ENCODE assay signal across 7 cellular contexts in the genomic region with DNA sequence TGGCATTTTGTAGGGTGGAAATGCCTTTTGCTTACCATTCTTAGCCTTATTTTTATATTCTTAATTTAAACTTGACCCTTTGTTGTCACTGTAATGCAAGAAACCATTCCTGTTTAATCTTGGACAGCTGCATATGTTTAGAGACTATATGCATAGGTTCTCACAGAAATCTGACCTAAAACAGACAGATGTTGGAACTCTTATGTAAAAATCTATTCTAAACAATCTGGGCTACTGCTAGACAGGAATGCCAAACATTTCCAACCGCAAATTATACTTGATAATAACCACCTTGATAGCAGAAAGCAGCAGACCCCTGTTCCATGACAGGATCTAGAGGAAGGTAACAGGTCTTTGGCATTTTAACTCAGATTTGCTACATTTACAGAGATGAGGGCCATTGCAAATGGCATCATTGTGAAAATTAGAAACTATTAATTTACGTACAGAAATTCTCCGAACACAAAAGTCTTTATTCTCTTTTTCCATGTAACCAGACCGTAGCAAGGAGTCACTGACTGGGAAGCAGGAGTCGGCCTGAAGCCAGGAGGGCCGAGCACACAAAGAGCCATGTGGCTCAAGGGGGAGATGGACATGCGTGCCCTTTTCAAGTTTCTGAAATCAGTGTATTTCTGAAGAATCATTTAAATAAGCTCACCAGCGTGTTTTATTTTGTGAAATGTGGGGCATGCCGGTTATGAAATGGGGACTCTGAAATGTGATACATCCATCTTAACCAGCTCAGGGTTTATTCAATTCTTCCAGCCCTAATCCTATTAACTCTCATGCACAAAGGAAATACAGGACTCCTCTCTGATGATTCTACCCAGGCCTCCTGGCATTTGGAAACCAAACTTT.
DNase-seq lines count a peak whose midpoint lies in the region; ATAC-seq and TF ChIP-seq lines count a peak whose summit lies in the region.

No MANE protein-coding gene starts in this region.

- 88 to 97% methylated on average over 4 to 7 of the region's 9 CpGs for WGBS in mesodermal cell (ENCODE audit: insufficient coverage in 2 of 2), 2 experiments

- H3K4me1 ChIP-seq in mesodermal cell (ENCODE audit: control insufficient read depth, insufficient read depth, low read length, poor library complexity, severe bottlenecking): peaks cover 51% of the 10 kb centered on the region

- TF ChIP-seq CTCF in type B pancreatic cell (conservative IDR thresholded peaks at IDR 0.05): no peak

- H3K9me3 Mint-ChIP-seq in type B pancreatic cell: peaks cover 2% of the 10 kb centered on the region

- no peaks in the 10 kb centered on the region for H3K36me3 ChIP-seq in mesodermal cell (ENCODE audit: control insufficient read depth, insufficient read depth, low read length)

- no peak for ATAC-seq in T-helper 17 cell
- ATAC-seq in HG03342 (IDR thresholded peaks at IDR 0.05; ENCODE audit: unreplicated experiment): no peak

- H3K4me3 Mint-ChIP-seq in type B pancreatic cell: peak overlapping the region; percentile 72
- no peak overlapping the region for H3K4me3 Mint-ChIP-seq in T-helper 17 cell

- H3K27me3 Mint-ChIP-seq in type B pancreatic cell (no peaks in the 10 kb centered on the region), T-helper 17 cell (no peaks in the 10 kb centered on the region)

- DNase-seq in NCI-H524 (lab: John Stamatoyannopoulos, UW) (peak; percentile 71 to 90), dedifferentiated amniotic fluid mesenchymal stem cell (ENCODE audit: extremely low spot score) (peak; percentile 74), type B pancreatic cell (ENCODE audit: extremely low spot score, unreplicated experiment) (no peak), T-helper 17 cell (no peak), COLO668 (lab: John Stamatoyannopoulos, UW; ENCODE audit: unreplicated experiment) (no peak)

- H3K4me1 Mint-ChIP-seq in type B pancreatic cell (ENCODE audit: unreplicated experiment) (peaks cover 58% of the 10 kb centered on the region), T-helper 17 cell (peaks cover 33% of the 10 kb centered on the region)

- peak overlapping the region; percentile 26 for H3K27ac ChIP-seq in mesodermal cell (ENCODE audit: low read depth, low read length, severe bottlenecking)

- H3K9me3 ChIP-seq in mesodermal cell (ENCODE audit: control insufficient read depth, low read length) (no peaks in the 10 kb centered on the region), T-helper 17 cell (ENCODE audit: control insufficient read depth, low read length, poor library complexity, severe bottlenecking) (no peaks in the 10 kb centered on the region)

- no peak overlapping the region for H3K4me3 ChIP-seq in mesodermal cell (ENCODE audit: extremely low read depth, insufficient read depth, low read length, poor library complexity, severe bottlenecking)

- peaks cover 2% of the 10 kb centered on the region for H3K36me3 Mint-ChIP-seq in type B pancreatic cell
- H3K36me3 Mint-ChIP-seq in T-helper 17 cell (ENCODE audit: low read depth): peaks cover 4% of the 10 kb centered on the region

- peak overlapping the region; percentile 84 for H3K27ac Mint-ChIP-seq in type B pancreatic cell
- H3K27ac Mint-ChIP-seq in T-helper 17 cell: no peak overlapping the region

Comparison
In these comparisons a context has a peak if more than half of its experiments do, and no peak if none do; other contexts are left out.
1. DNase-seq: peak in NCI-H524 (2 of 2) and dedifferentiated amniotic fluid mesenchymal stem cell (single experiment); none in type B pancreatic cell (single experiment), T-helper 17 cell (0 of 3) and COLO668 (single experiment).